Comparison of ENCODE assay signal across 1 cellular context in genomic region chr6:4728436-4728769, GRCh38.
TF ChIP-seq lines count a peak whose summit lies in the region.

No MANE protein-coding gene starts in this region.

TF ChIP-seq in H1, 55 proteins besides CTCF, POLR2A, EP300 and RAD21:
- no peak for TF ChIP-seq BRCA1 (IDR thresholded peaks at IDR 0.05; ENCODE audit: low read depth, low read length)
